Comparison of ENCODE assay signal across 8 cellular contexts in genomic region chr6:118801257-118801656, GRCh38.
"Had no signal": no experiment of that assay in that cellular context is flagged by ENCODE, and none has a peak within 500 bp of the region (broad histone marks: within the 10 kb centered on the region; RNA-seq: fewer than 3 reads in every experiment).

No MANE protein-coding gene starts in this region.

- H3K27me3 ChIP-seq: tibial nerve had no signal

- H3K27me3 Mint-ChIP-seq: activated B cell treated with CpG ODN at 0.5 μM for 24 hours, brain had no signal

- H3K9me3 Mint-ChIP-seq: activated B cell treated with CpG ODN at 0.5 μM for 24 hours had no signal

- H3K4me3 Mint-ChIP-seq: activated T-helper 1 cell treated with anti-CD3 and anti-CD28 coated beads, Interleukin-12 subunit alpha, Interleukin-12 subunit beta, Interleukin-2, Interleukin-4 antibody, amounts not matched to agents 30 ng/mL and 10 ng/mL and 1 ng/mL, durations not matched to agents 14 hours and 24 hours and 36 hours; endodermal cell had no signal

- H3K36me3 ChIP-seq: tibial nerve had no signal

- H3K27ac Mint-ChIP-seq: activated B cell treated with CpG ODN at 0.5 μM for 24 hours, endodermal cell, mesothelial cell of epicardium had no signal

- H3K4me3 ChIP-seq: lung, tibial nerve had no signal

- H3K27ac ChIP-seq: epithelial cell of prostate had no signal
